Comparison of ENCODE assay signal across 35 cellular contexts in the genomic region with DNA sequence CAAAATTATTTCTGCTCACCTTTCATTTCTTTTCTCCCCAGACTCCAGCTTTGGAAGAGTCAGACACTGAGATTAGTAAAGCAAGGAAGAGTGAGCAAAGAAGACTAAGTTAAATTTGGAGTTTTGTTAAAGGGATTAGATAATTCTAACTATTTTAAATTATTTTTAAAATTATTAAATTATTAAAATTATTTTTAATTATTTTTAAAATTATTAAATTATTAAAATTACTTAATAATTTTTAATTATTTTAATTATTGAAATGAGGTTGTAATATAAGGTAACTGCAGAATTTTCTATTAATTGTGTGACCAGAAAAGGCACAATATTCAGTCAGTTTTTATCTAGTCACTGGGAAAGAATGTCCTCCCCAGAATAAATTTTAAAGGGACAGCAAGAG.
"Had no signal": no experiment of that assay in that cellular context is flagged by ENCODE, and none has a peak within 500 bp of the region (broad histone marks: within the 10 kb centered on the region; RNA-seq: fewer than 3 reads in every experiment).

No MANE protein-coding gene starts in this region.

- H3K4me1 ChIP-seq: adrenal gland, ascending aorta, breast epithelium, esophagus squamous epithelium had no signal

- H3K36me3 ChIP-seq: adrenal gland, ascending aorta, breast epithelium, cardiac muscle cell, esophagus squamous epithelium had no signal

- H3K36me3 Mint-ChIP-seq: activated naive CD8-positive, alpha-beta T cell; brain had no signal

- H3K27me3 ChIP-seq: adrenal gland, ascending aorta, breast epithelium, cardiac muscle cell, esophagus squamous epithelium had no signal

- H3K27ac ChIP-seq: adrenal gland, ascending aorta, breast epithelium, cardiac muscle cell, coronary artery, dorsolateral prefrontal cortex, epithelial cell of prostate, esophagus squamous epithelium, VCaP had no signal

- H3K27me3 Mint-ChIP-seq: activated B cell treated with CpG ODN at 0.5 μM for 24 hours; activated CD8-positive, alpha-beta T cell treated with anti-CD3 and anti-CD28 coated beads for 36 hours; activated naive CD8-positive, alpha-beta T cell; activated naive CD8-positive, alpha-beta T cell treated with anti-CD3 and anti-CD28 coated beads, Interleukin-2, amount 50 U/mL, for 24 hours; activated T-helper 17 cell treated with anti-CD3 and anti-CD28 coated beads, Interleukin-2, amount 50 U/mL, for 72 hours; dendritic cell treated with granulocyte-macrophage colony-stimulating factor and Interleukin-4, amounts not matched to agents 40 ng/mL and 50 ng/mL, for 4 days had no signal

- H3K4me3 ChIP-seq: adrenal gland, ascending aorta, breast epithelium, cardiac muscle cell, coronary artery, dorsolateral prefrontal cortex, esophagus squamous epithelium had no signal

- H3K9me3 Mint-ChIP-seq: activated B cell treated with CpG ODN at 0.5 μM for 24 hours; activated CD8-positive, alpha-beta T cell treated with anti-CD3 and anti-CD28 coated beads for 36 hours; activated T-cell treated with anti-CD3 and anti-CD28 coated beads, Interleukin-2, amount 50 U/mL, for 4 hours; activated T-helper 17 cell treated with anti-CD3 and anti-CD28 coated beads, Interleukin-2, amount 50 U/mL, for 72 hours; brain; dendritic cell treated with granulocyte-macrophage colony-stimulating factor and Interleukin-4, amounts not matched to agents 40 ng/mL and 50 ng/mL, for 4 days; endodermal cell had no signal

- H3K9me3 ChIP-seq: adrenal gland, ascending aorta, breast epithelium, esophagus squamous epithelium had no signal

- FAIRE-seq: endothelial cell of umbilical vein had no signal

- H3K4me3 Mint-ChIP-seq: activated B cell treated with CpG ODN at 0.5 μM for 24 hours; activated CD8-positive, alpha-beta T cell treated with anti-CD3 and anti-CD28 coated beads for 36 hours; activated naive CD8-positive, alpha-beta T cell; activated naive CD8-positive, alpha-beta T cell treated with anti-CD3 and anti-CD28 coated beads, Interleukin-2, amount 50 U/mL, for 24 hours; activated T-cell treated with anti-CD3 and anti-CD28 coated beads, Interleukin-2, amount 50 U/mL, for 4 hours; activated T-helper 17 cell treated with anti-CD3 and anti-CD28 coated beads, Interleukin-2, amount 50 U/mL, for 72 hours; brain; dendritic cell treated with granulocyte-macrophage colony-stimulating factor and Interleukin-4, amounts not matched to agents 40 ng/mL and 50 ng/mL, for 4 days; endodermal cell had no signal

- H3K27ac Mint-ChIP-seq: activated B cell treated with CpG ODN at 0.5 μM for 24 hours; activated CD8-positive, alpha-beta T cell treated with anti-CD3 and anti-CD28 coated beads for 36 hours; activated naive CD8-positive, alpha-beta T cell; activated naive CD8-positive, alpha-beta T cell treated with anti-CD3 and anti-CD28 coated beads, Interleukin-2, amount 50 U/mL, for 24 hours; activated T-helper 17 cell treated with anti-CD3 and anti-CD28 coated beads, Interleukin-2, amount 50 U/mL, for 72 hours; brain; dendritic cell treated with granulocyte-macrophage colony-stimulating factor and Interleukin-4, amounts not matched to agents 40 ng/mL and 50 ng/mL, for 4 days had no signal

- ATAC-seq: activated CD4-positive, CD25-positive, alpha-beta regulatory T cell treated with anti-CD3 and anti-CD28 coated beads, Interleukin-2, amount 50 U/mL, for 24 hours; activated CD8-positive, alpha-beta T cell treated with anti-CD3 and anti-CD28 coated beads for 36 hours; activated naive CD8-positive, alpha-beta T cell treated with anti-CD3 and anti-CD28 coated beads, Interleukin-2, amount 50 U/mL, for 24 hours; activated T-cell treated with anti-CD3 and anti-CD28 coated beads, Interleukin-2, amount 50 U/mL, for 4 hours; activated T-helper 17 cell treated with anti-CD3 and anti-CD28 coated beads, Interleukin-2, amount 50 U/mL, for 72 hours had no signal

- H3K4me1 Mint-ChIP-seq: activated B cell treated with CpG ODN at 0.5 μM for 24 hours had no signal

- DNase-seq: activated B cell treated with CpG ODN at 0.5 μM for 24 hours; activated CD4-positive, alpha-beta T cell treated with anti-CD3 and anti-CD28 coated beads for 48 hours; activated CD4-positive, alpha-beta T cell treated with anti-CD3 and anti-CD28 coated beads, Interleukin-2, amount 50 U/mL, for 1 hour; activated CD4-positive, alpha-beta T cell treated with anti-CD3 and anti-CD28 coated beads, Interleukin-2, amount 50 U/mL, for 48 hours; activated CD8-positive, alpha-beta memory T cell treated with anti-CD3 and anti-CD28 coated beads for 24 hours; activated CD8-positive, alpha-beta T cell treated with anti-CD3 and anti-CD28 coated beads for 36 hours; activated effector memory CD4-positive, alpha-beta T cell treated with Interleukin-2 at 50 U/mL for 16 hours; activated gamma-delta T cell treated with Interleukin-2 at 50 U/mL for 16 hours; activated naive CD4-positive, alpha-beta T cell treated with anti-CD3 and anti-CD28 coated beads, Interleukin-2, amount 50 U/mL, for 16 hours; activated naive CD4-positive, alpha-beta T cell treated with Interleukin-2 at 50 U/mL for 16 hours; activated naive CD8-positive, alpha-beta T cell treated with anti-CD3 and anti-CD28 coated beads, Interleukin-2, amount 50 U/mL, for 24 hours; activated T-cell treated with anti-CD3 and anti-CD28 coated beads, Interleukin-2, amount 50 U/mL, for 4 hours; adrenal gland; amygdala; central memory CD4-positive, alpha-beta T cell; cerebellar nuclear complex; dorsolateral prefrontal cortex; effector memory CD4-positive, alpha-beta T cell; endodermal cell; esophagus squamous epithelium; foreskin melanocyte; head of caudate nucleus; T-helper 2 cell had no signal
